ENCODE assay signal across 11 cellular contexts in genomic region chr3:52204337-52205073, GRCh38. TPM values are rescaled to one million over a fixed set of nuclear protein-coding genes. Genes with fewer than 3 reads are reported as not detected.
DNase-seq lines count a peak whose midpoint lies in the region; ATAC-seq and TF ChIP-seq lines count a peak whose summit lies in the region.
"Had no signal": no experiment of that assay in that cellular context is flagged by ENCODE, and none has a peak within 500 bp of the region (broad histone marks: within the 10 kb centered on the region; RNA-seq: fewer than 3 reads in every experiment).

No MANE protein-coding gene starts in this region.

- ATAC-seq in IMR-90 (ENCODE audit: low read depth) (no peak), GM18498 (IDR thresholded peaks at IDR 0.05; ENCODE audit: unreplicated experiment) (no peak), omental fat pad (ENCODE audit: low FRiP score) (no peak)

- H3K36me3 Mint-ChIP-seq in CD14-positive monocyte (peaks cover 76 to 77% of the 10 kb centered on the region in 2 donors), Calu3 (ENCODE audit: insufficient read depth, unreplicated experiment) (peaks cover 77% of the 10 kb centered on the region)

- no peak overlapping the region for H2BK20ac ChIP-seq in IMR-90 (ENCODE audit: low read depth, low read length)

- H3K4me1 Mint-ChIP-seq in CD14-positive monocyte (peaks cover 58% of the 10 kb centered on the region), Calu3 (ENCODE audit: low read depth, unreplicated experiment) (no peaks in the 10 kb centered on the region)

- H2AK9ac ChIP-seq in IMR-90 (replicated peaks; ENCODE audit: low read depth, low read length, poor library complexity), result no peak overlapping the region

- H3K27ac ChIP-seq in IMR-90 (ENCODE audit: insufficient read depth, low read length) (no peak overlapping the region), esophagus squamous epithelium (peak overlapping the region in 3 of 4 donors; percentile 25 to 70 (median 59))

- POLR2A ChIA-PET in IMR-90 (lab: Charles Lee; ENCODE audit: unreplicated experiment), result interaction anchor here (0.6 kb wide), 1 partner anchor 83 kb away, joined by 3 read pairs; no protein-coding TSS in a partner anchor

- H2BK5ac ChIP-seq in IMR-90 (ENCODE audit: low read depth, low read length, poor library complexity, severe bottlenecking), result no peak overlapping the region

- H3K9me3 Mint-ChIP-seq in CD14-positive monocyte, result no peaks in the 10 kb centered on the region
- H3K9me3 Mint-ChIP-seq in Calu3 (ENCODE audit: low read depth, unreplicated experiment), result no peaks in the 10 kb centered on the region
- H3K9me3 Mint-ChIP-seq: activated naive CD4-positive, alpha-beta T cell treated with anti-CD3 and anti-CD28 coated beads for 36 hours; T-helper 1 cell treated with Interleukin-12 subunit alpha and Interleukin-12 subunit beta and Interleukin-4 antibody, amounts not matched to agents 30 μg/mL and 1 μg/mL, for 36 hours had no signal

- H3K56ac ChIP-seq in IMR-90 (ENCODE audit: extremely low read depth, insufficient read depth, low read length), result no peak overlapping the region

- H3K4me1 ChIP-seq in IMR-90 (ENCODE audit: control insufficient read depth, insufficient read depth, low read length) (no peaks in the 10 kb centered on the region), esophagus squamous epithelium (peaks cover 0 to 71% (median 14%) of the 10 kb centered on the region in 3 donors)

- H3K9ac ChIP-seq in IMR-90 (ENCODE audit: low read depth, low read length), result no peak overlapping the region

- H4K20me1 ChIP-seq in IMR-90 (ENCODE audit: insufficient read depth, low read length), result peaks cover 5% of the 10 kb centered on the region; the same call in 1 of the 2 replicates

- BruUV-seq in IMR-90 (replicated peaks; lab: Mats Ljungman, UMichigan) (no TSS peak), Calu3 (replicated peaks; lab: Mats Ljungman, UMichigan) (no TSS peak)

- no peak overlapping the region for H3K23ac ChIP-seq in IMR-90 (ENCODE audit: low read depth, low read length)

- H4K91ac ChIP-seq in IMR-90 (ENCODE audit: insufficient read depth, low read depth, low read length), result no peak overlapping the region

- H4K8ac ChIP-seq in IMR-90 (ENCODE audit: low read depth in 2 of 2, low read length in 2 of 2), result no peak overlapping the region

- TF ChIP-seq RAD21 in IMR-90 (IDR thresholded peaks at IDR 0.05; ENCODE audit: low read length), result no peak

- CTCF ChIA-PET in IMR-90 (lab: Yijun Ruan, JAX), result interaction anchor here (0.6 kb wide), 1 partner anchor 692 kb away, joined by 3 read pairs; no protein-coding TSS in a partner anchor
- CTCF ChIA-PET in Calu3 (lab: Charles Lee), result no interaction called here

- H2BK15ac ChIP-seq in IMR-90 (ENCODE audit: low read depth, low read length), result no peak overlapping the region

- H3K14ac ChIP-seq in IMR-90 (replicated peaks; ENCODE audit: low read depth, low read length), result no peak overlapping the region

- in situ Hi-C loops in IMR-90 (cut with MboI; ENCODE audit: low sequenced_read_pairs), result no loop called here

- no peak overlapping the region for H3K4me2 ChIP-seq in IMR-90 (ENCODE audit: low read depth, low read length)

- peaks cover 7% of the 10 kb centered on the region; the same call in 1 of the 2 replicates for H3K9me1 ChIP-seq in IMR-90 (ENCODE audit: insufficient read depth, low read length)

- dilution Hi-C loops in IMR-90 (cut with HindIII; ENCODE audit: low sequenced_read_pairs, unreplicated experiment), result no loop called here

- H3K4ac ChIP-seq in IMR-90 (ENCODE audit: low read depth, low read length), result no peak overlapping the region

- intact Hi-C loops in CD14-positive monocyte (cut with micrococcal nuclease), result no loop called here
- intact Hi-C loops in IMR-90 (cut with micrococcal nuclease), result no loop called here
- intact Hi-C loops in esophagus squamous epithelium (cut with DNase I), result no loop called here
- intact Hi-C loops in Calu3 (cut with micrococcal nuclease; ENCODE audit: unreplicated experiment), result no loop called here

- H3K27me3 ChIP-seq in IMR-90 (ENCODE audit: control insufficient read depth, insufficient read depth, low read length), result no peaks in the 10 kb centered on the region
- H3K27me3 ChIP-seq in esophagus squamous epithelium, result no peaks in the 10 kb centered on the region

- TF ChIP-seq CTCF in CD14-positive monocyte (IDR thresholded peaks at IDR 0.05), result no peak
- TF ChIP-seq CTCF in IMR-90 (conservative IDR thresholded peaks at IDR 0.05; ENCODE audit: low read depth, low read length), result no peak
- TF ChIP-seq CTCF in esophagus squamous epithelium (IDR thresholded peaks at IDR 0.05), result no peak
- TF ChIP-seq CTCF in Calu3 (IDR thresholded peaks at IDR 0.05; ENCODE audit: unreplicated experiment), result no peak
- no peak for TF ChIP-seq CTCF in omental fat pad (IDR thresholded peaks at IDR 0.05)

- WGBS in IMR-90 (ENCODE audit: extremely low coverage in 2 of 2, insufficient read length in 1 of 2), 2 experiments, result 100% methylated on average over 1 of the region's 10 CpGs; no CpG with 5 or more reads in 1 of the 2 experiments
- 40 to 53% methylated on average over 10 of the region's 10 CpGs for WGBS in esophagus squamous epithelium, 2 donors

- peaks cover 62% of the 10 kb centered on the region for H3K36me3 ChIP-seq in IMR-90 (ENCODE audit: control insufficient read depth, insufficient read depth, low read length)
- H3K36me3 ChIP-seq in esophagus squamous epithelium, result peaks cover 26 to 96% (median 39%) of the 10 kb centered on the region in 3 donors

- TF ChIP-seq POLR2A in IMR-90 (IDR thresholded peaks at IDR 0.05; ENCODE audit: low read depth, low read length), result no peak
- no peak for TF ChIP-seq POLR2A in esophagus squamous epithelium (IDR thresholded peaks at IDR 0.05)

- H3K27me3 Mint-ChIP-seq in CD14-positive monocyte (ENCODE audit: low read depth in 3 of 3), result no peaks in the 10 kb centered on the region
- no peaks in the 10 kb centered on the region for H3K27me3 Mint-ChIP-seq in Calu3 (ENCODE audit: unreplicated experiment)

- H3K9me3 ChIP-seq in IMR-90 (ENCODE audit: control insufficient read depth, insufficient read depth, low read length), result no peaks in the 10 kb centered on the region
- H3K9me3 ChIP-seq in esophagus squamous epithelium, result no peaks in the 10 kb centered on the region

- H3K4me3 ChIP-seq in IMR-90 (ENCODE audit: insufficient read depth, low read depth, low read length) (no peak overlapping the region), esophagus squamous epithelium (no peak overlapping the region)

- peaks cover 22 to 50% of the 10 kb centered on the region in 2 experiments for H3K79me1 ChIP-seq in IMR-90 (ENCODE audit: low read depth in 1 of 2, low read length in 2 of 2)

- no peak overlapping the region for H3K18ac ChIP-seq in IMR-90 (ENCODE audit: low read depth, low read length)

- H4K5ac ChIP-seq in IMR-90 (ENCODE audit: low read depth, low read length), result no peak overlapping the region

- H2AFZ ChIP-seq in IMR-90 (replicated peaks; ENCODE audit: low read length, poor library complexity), result no peak overlapping the region

- H3K27ac Mint-ChIP-seq in CD14-positive monocyte (peak overlapping the region; percentile 52 to 94 (median 83)), Calu3 (ENCODE audit: unreplicated experiment) (no peak overlapping the region)
- H3K27ac Mint-ChIP-seq: activated naive CD4-positive, alpha-beta T cell treated with anti-CD3 and anti-CD28 coated beads for 36 hours; T-helper 1 cell treated with Interleukin-12 subunit alpha and Interleukin-12 subunit beta and Interleukin-4 antibody, amounts not matched to agents 30 μg/mL and 1 μg/mL, for 36 hours had no signal

- DNase-seq in CD14-positive monocyte (ENCODE audit: low spot score) (peak; percentile 76), IMR-90 (peak; percentile 18), NCI-H774 (lab: John Stamatoyannopoulos, UW) (peak; percentile 61), esophagus squamous epithelium (lab: John Stamatoyannopoulos, UW) (no peak), Calu3 (no peak), omental fat pad (ENCODE audit: low spot score) (no peak), T-helper 9 cell (no peak)
- DNase-seq: activated naive CD4-positive, alpha-beta T cell treated with anti-CD3 and anti-CD28 coated beads for 36 hours had no signal

- H2BK120ac ChIP-seq in IMR-90 (ENCODE audit: low read depth, low read length), result no peak overlapping the region

- H2AK5ac ChIP-seq in IMR-90 (ENCODE audit: low read depth, low read length), result no peak overlapping the region

- no peak overlapping the region for H3K4me3 Mint-ChIP-seq in CD14-positive monocyte
- H3K4me3 Mint-ChIP-seq in Calu3 (ENCODE audit: low read depth, unreplicated experiment), result no peak overlapping the region
- H3K4me3 Mint-ChIP-seq: activated naive CD4-positive, alpha-beta T cell treated with anti-CD3 and anti-CD28 coated beads for 36 hours; T-helper 1 cell treated with Interleukin-12 subunit alpha and Interleukin-12 subunit beta and Interleukin-4 antibody, amounts not matched to agents 30 μg/mL and 1 μg/mL, for 36 hours had no signal

RNA-seq across cellular contexts. Expression of gene ALAS1, which starts 6.5 kb away (rescaled TPM):
- polyA plus RNA-seq in CD14-positive monocyte (10 to 100 TPM; 20.9 to 38.7 TPM), IMR-90 (2012; rRNA removed) (47.2 and 47.8 TPM in 2 replicates)
- total RNA-seq in IMR-90 (2012; rRNA removed) (29.7 and 32.8 TPM in 2 replicates), esophagus squamous epithelium (10 to 100 TPM; 28.3 to 45.5 (median 35.1) TPM), Calu3 (2022) (80.2 and 81.7 TPM in 2 replicates), omental fat pad (10 to 100 TPM; 29.3 to 79.7 (median 31.0) TPM)
- polyA plus RNA-seq in IMR-90 (2012; cell fraction: cytosol; rRNA removed), result 34.1 and 38.0 TPM in 2 replicates
- polyA plus RNA-seq in IMR-90 (2012; cell fraction: nucleus; rRNA removed; ENCODE audit: low replicate concordance), result 38.1 and 45.9 TPM in 2 replicates

RNA-seq across cellular contexts. Expression of gene TLR9, which starts 20.9 kb away (rescaled TPM):
- polyA plus RNA-seq in CD14-positive monocyte (not detected), IMR-90 (2012; rRNA removed) (0.03 TPM in 1 of 2 replicates, not detected in the other)
- total RNA-seq in IMR-90 (2012; rRNA removed) (not detected in 2 replicates), esophagus squamous epithelium (not detected), Calu3 (2022) (0.14 and 0.27 TPM in 2 replicates), omental fat pad (under 1 TPM in 1 of 4 donors, not detected in 3; 0.19 TPM)
- polyA plus RNA-seq in IMR-90 (2012; cell fraction: cytosol; rRNA removed), result 0.01 TPM in 1 of 2 replicates, not detected in the other
- polyA plus RNA-seq in IMR-90 (2012; cell fraction: nucleus; rRNA removed; ENCODE audit: low replicate concordance), result 0.15 TPM in 2 replicates
- total RNA-seq: renal cortical epithelial cell had no signal

RNA-seq across cellular contexts. Expression of gene TWF2, which starts 34.5 kb away (rescaled TPM):
- polyA plus RNA-seq in CD14-positive monocyte (100 to 1,000 TPM; 176 to 199 TPM), IMR-90 (2012; rRNA removed) (145 and 158 TPM in 2 replicates)
- total RNA-seq in IMR-90 (2012; rRNA removed) (105 and 111 TPM in 2 replicates), esophagus squamous epithelium (10 to 100 TPM; 31.6 to 74.9 (median 55.7) TPM), Calu3 (2022) (48.1 and 49.1 TPM in 2 replicates), omental fat pad (100 to 1,000 TPM in 1 of 4 donors, 10 to 100 TPM in 3; 50.1 to 116 (median 78.3) TPM)
- 165 and 194 TPM in 2 replicates for polyA plus RNA-seq in IMR-90 (2012; cell fraction: cytosol; rRNA removed)
- polyA plus RNA-seq in IMR-90 (2012; cell fraction: nucleus; rRNA removed; ENCODE audit: low replicate concordance), result 62.0 and 123 TPM in 2 replicates

RNA-seq across cellular contexts. Expression of gene PPM1M, which starts 41.1 kb away (rescaled TPM):
- 100 to 1,000 TPM in 1 of 2 donors, 10 to 100 TPM in 1; 92.8 to 120 TPM for polyA plus RNA-seq in CD14-positive monocyte
- total RNA-seq in IMR-90 (2012; rRNA removed), result 12.2 and 13.1 TPM in 2 replicates
- polyA plus RNA-seq in IMR-90 (2012; rRNA removed), result 15.4 and 18.1 TPM in 2 replicates
- 12.1 and 14.9 TPM in 2 replicates for polyA plus RNA-seq in IMR-90 (2012; cell fraction: cytosol; rRNA removed)
- 51.7 and 53.1 TPM in 2 replicates for polyA plus RNA-seq in IMR-90 (2012; cell fraction: nucleus; rRNA removed; ENCODE audit: low replicate concordance)
- 10 to 100 TPM in 3 of 4 donors, 1 to 10 TPM in 1; 3.2 to 25.6 (median 12.3) TPM for total RNA-seq in esophagus squamous epithelium
- total RNA-seq in Calu3 (2022), result 6.5 and 7.1 TPM in 2 replicates
- total RNA-seq in omental fat pad, result 10 to 100 TPM; 17.0 to 32.2 (median 23.9) TPM

RNA-seq across cellular contexts. Expression of gene POC1A, which starts 50.3 kb away (rescaled TPM):
- polyA plus RNA-seq in CD14-positive monocyte (1 to 10 TPM; 1.2 to 2.0 TPM), IMR-90 (2012; rRNA removed) (11.5 TPM in 2 replicates)
- total RNA-seq in IMR-90 (2012; rRNA removed) (8.3 and 10.6 TPM in 2 replicates), esophagus squamous epithelium (10 to 100 TPM in 1 of 4 donors, 1 to 10 TPM in 3; 2.7 to 10.3 (median 4.8) TPM), Calu3 (2022) (26.4 and 26.9 TPM in 2 replicates), omental fat pad (1 to 10 TPM in 3 of 4 donors, under 1 TPM in 1; 0.65 to 2.0 (median 1.2) TPM)
- polyA plus RNA-seq in IMR-90 (2012; cell fraction: cytosol; rRNA removed), result 9.0 and 9.3 TPM in 2 replicates
- polyA plus RNA-seq in IMR-90 (2012; cell fraction: nucleus; rRNA removed; ENCODE audit: low replicate concordance), result 5.2 and 10.5 TPM in 2 replicates

Comparison
In these comparisons a context has a peak if more than half of its experiments do, and no peak if none do; other contexts are left out.
1. DNase-seq: peak in CD14-positive monocyte (single experiment), IMR-90 (single experiment) and NCI-H774 (single experiment); none in esophagus squamous epithelium (single experiment), Calu3 (single experiment), omental fat pad (single experiment) and T-helper 9 cell (single experiment).